ENCODE assay signal across 14 cellular contexts in genomic region chr1:16454950-16455349, GRCh38. TPM values are rescaled to one million over a fixed set of nuclear protein-coding genes. Genes with fewer than 3 reads are reported as not detected.
"Had no signal": no experiment of that assay in that cellular context is flagged by ENCODE, and none has a peak within 500 bp of the region (broad histone marks: within the 10 kb centered on the region; RNA-seq: fewer than 3 reads in every experiment).

No MANE protein-coding gene starts in this region.

RNA-seq across cellular contexts. Expression of gene SPATA21, which starts 17.7 kb away (rescaled TPM):
- total RNA-seq: activated CD4-positive, alpha-beta T cell treated with anti-CD3 and anti-CD28 coated beads, Interleukin-2, amount 10 ng/mL, durations not matched to agents 24 days and 14 days; activated CD8-positive, alpha-beta T cell treated with anti-CD3 and anti-CD28 coated beads, Interleukin-2, amount 10 ng/mL, durations not matched to agents 7 days and 5 days; activated naive CD8-positive, alpha-beta T cell treated with anti-CD3 and anti-CD28 coated beads, Interleukin-2, amount 10 ng/mL, durations not matched to agents 7 days and 5 days; activated T-cell treated with anti-CD3 and anti-CD28 coated beads, Interleukin-2, amount 50 U/mL, for 4 hours; ascending aorta; body of pancreas; breast epithelium; cardiac septum; LHCN-M2; NCI-H460; RPMI7951; T-cell; T-helper 17 cell had no signal

RNA-seq across cellular contexts. Expression of gene RNU1-1, which starts 59.1 kb away (rescaled TPM):
- total RNA-seq: LHCN-M2 had no signal
- polyA plus RNA-seq: adipose tissue had no signal
